ENCODE assay signal across 17 cellular contexts in genomic region chr1:163197022-163197421, GRCh38.
"Had no signal": no experiment of that assay in that cellular context is flagged by ENCODE, and none has a peak within 500 bp of the region (broad histone marks: within the 10 kb centered on the region; RNA-seq: fewer than 3 reads in every experiment).

No MANE protein-coding gene starts in this region.

- H3K36me3 ChIP-seq: upper lobe of left lung had no signal

- DNase-seq: activated CD4-positive, CD25-positive, alpha-beta regulatory T cell treated with anti-CD3 and anti-CD28 coated beads, Interleukin-2, amount 50 U/mL, for 72 hours; activated naive CD4-positive, alpha-beta T cell; activated naive CD8-positive, alpha-beta T cell treated with anti-CD3 and anti-CD28 coated beads, Interleukin-2, amount 50 U/mL, for 24 hours; activated T-cell treated with anti-CD3 and anti-CD28 coated beads for 4 hours; hypothalamus; nucleus accumbens; posterior cingulate gyrus; stimulated activated CD4-positive, alpha-beta T cell treated with anti-CD3 and anti-CD28 coated beads, Interleukin-15, amount 100 ng/mL, for 24 hours; stimulated activated CD4-positive, alpha-beta T cell treated with anti-CD3 and anti-CD28 coated beads, Interleukin-4, amount 100 ng/mL, for 24 hours; stimulated activated naive CD4-positive, alpha-beta T cell treated with Interleukin-2 at 50 U/mL for 16 hours; substantia nigra; T-helper 2 cell; upper lobe of left lung had no signal

- H3K9me3 ChIP-seq: upper lobe of left lung had no signal

- ATAC-seq: activated naive CD8-positive, alpha-beta T cell treated with anti-CD3 and anti-CD28 coated beads, Interleukin-2, amount 50 U/mL, for 24 hours; esophagus mucosa; natural killer cell treated with Interleukin-12 subunit alpha and Interleukin-12 subunit beta and Interleukin-15 and Interleukin-18, amount 100 ng/mL, for 72 hours had no signal

- H3K4me3 ChIP-seq: lung, skin epidermis, upper lobe of left lung had no signal

- H3K27me3 ChIP-seq: upper lobe of left lung had no signal
